ENCODE assay signal across 1 cellular context in the genomic region with DNA sequence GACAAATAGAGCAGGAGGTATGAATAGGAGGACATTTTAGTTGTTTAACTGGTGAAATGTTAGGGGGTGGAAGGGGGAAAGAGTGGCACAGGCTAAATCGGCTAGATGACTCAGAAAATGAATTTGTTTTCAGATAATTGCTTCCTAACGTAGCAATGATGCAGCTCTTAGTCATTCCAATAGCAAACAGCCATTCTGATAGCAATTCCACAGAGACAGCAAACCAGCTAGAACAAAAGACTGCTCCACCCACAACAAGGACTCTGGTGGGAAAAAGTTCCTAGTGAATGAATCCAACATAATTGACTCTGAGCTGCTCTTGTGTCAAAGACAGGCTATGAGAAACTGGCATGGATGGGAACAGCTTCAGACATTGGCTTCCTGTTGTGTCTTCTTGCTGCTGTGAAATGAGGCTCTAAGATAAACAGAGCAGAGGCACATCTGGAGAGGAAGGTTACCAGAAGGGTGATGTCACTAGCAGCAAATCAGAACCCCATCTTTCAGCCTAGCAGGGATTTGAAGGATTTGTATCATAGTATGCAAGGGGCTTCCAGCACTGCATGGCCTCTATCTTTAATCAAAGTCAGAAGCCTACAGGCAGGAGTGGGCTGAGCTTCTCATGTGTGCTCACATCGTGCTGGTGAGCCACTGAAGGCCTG.
TF ChIP-seq lines count a peak whose summit lies in the region.

No MANE protein-coding gene starts in this region.

TF ChIP-seq in IMR-90, 13 proteins besides CTCF, POLR2A, EP300 and RAD21 (continued from another document):
- TF ChIP-seq, protein P1, sequence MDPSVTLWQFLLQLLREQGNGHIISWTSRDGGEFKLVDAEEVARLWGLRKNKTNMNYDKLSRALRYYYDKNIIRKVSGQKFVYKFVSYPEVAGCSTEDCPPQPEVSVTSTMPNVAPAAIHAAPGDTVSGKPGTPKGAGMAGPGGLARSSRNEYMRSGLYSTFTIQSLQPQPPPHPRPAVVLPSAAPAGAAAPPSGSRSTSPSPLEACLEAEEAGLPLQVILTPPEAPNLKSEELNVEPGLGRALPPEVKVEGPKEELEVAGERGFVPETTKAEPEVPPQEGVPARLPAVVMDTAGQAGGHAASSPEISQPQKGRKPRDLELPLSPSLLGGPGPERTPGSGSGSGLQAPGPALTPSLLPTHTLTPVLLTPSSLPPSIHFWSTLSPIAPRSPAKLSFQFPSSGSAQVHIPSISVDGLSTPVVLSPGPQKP (IDR thresholded peaks at IDR 0.05; ENCODE audit: borderline replicate concordance, low read depth, low read length), result no peak
